In genomic region chr16:30698139-30698815, GRCh38 we compare ENCODE assay signal across 8 cellular contexts. TPM values are rescaled to one million over a fixed set of nuclear protein-coding genes. Genes with fewer than 3 reads are reported as not detected.
DNase-seq lines count a peak whose midpoint lies in the region; ATAC-seq and TF ChIP-seq lines count a peak whose summit lies in the region.

No MANE protein-coding gene starts in this region.

- peak overlapping the region; percentile 97 for H3K4me3 Mint-ChIP-seq in activated T-cell treated with anti-CD3 and anti-CD28 coated beads, Interleukin-2, amount 50 U/mL, for 24 hours

- H3K4me1 ChIP-seq in PC-3 (ENCODE audit: insufficient read depth, low read length), result peaks cover 18% of the 10 kb centered on the region
- no peaks in the 10 kb centered on the region for H3K4me1 ChIP-seq in esophagus (ENCODE audit: control insufficient read depth in 2 of 2, insufficient read depth in 2 of 2, low read length in 1 of 2)
- H3K4me1 ChIP-seq in muscle layer of colon (ENCODE audit: insufficient read depth, low read length), result peaks cover 23% of the 10 kb centered on the region

- H3K9ac ChIP-seq in PC-3 (ENCODE audit: low read length) (peak overlapping the region; percentile 100), muscle layer of colon (ENCODE audit: low read length) (peak overlapping the region; percentile 80)

- intact Hi-C loops in PC-3 (cut with micrococcal nuclease), result loop anchor here (1.0 kb wide), 2 partner anchors 40 to 42 kb away; partner anchors contain the start of gene FBRS

- no peaks in the 10 kb centered on the region for H3K27me3 Mint-ChIP-seq in activated T-cell treated with anti-CD3 and anti-CD28 coated beads, Interleukin-2, amount 50 U/mL, for 24 hours

- CTCF ChIA-PET in PC-3 (lab: Charles Lee), result interaction anchor here (0.6 kb wide), 1 partner anchor 203 kb away, joined by 11 read pairs; no protein-coding TSS in a partner anchor

- no peaks in the 10 kb centered on the region for H3F3A ChIP-seq in PC-3 (ENCODE audit: low read length, unreplicated experiment)

- no peaks in the 10 kb centered on the region for H3K9me3 Mint-ChIP-seq in activated T-cell treated with anti-CD3 and anti-CD28 coated beads, Interleukin-2, amount 50 U/mL, for 24 hours

- WGBS in esophagus, 2 donors, result 0 to 1% methylated on average over 54 to 76 of the region's 76 CpGs

- H3K27ac ChIP-seq in PC-3 (ENCODE audit: low read length) (peak overlapping the region; percentile 99), esophagus (ENCODE audit: low read depth in 2 of 2, low read length in 1 of 2) (peak overlapping the region; percentile 99 to 100), muscle layer of colon (ENCODE audit: low read depth, low read length) (peak overlapping the region; percentile 95)

- peak overlapping the region; percentile 92 for H3K4me3 ChIP-seq in Jurkat, Clone E6-1 (ENCODE audit: low read length)
- H3K4me3 ChIP-seq in PC-3 (ENCODE audit: low read length) (peak overlapping the region; percentile 82), esophagus (ENCODE audit: low read depth in 1 of 2, low read length in 2 of 2) (peak overlapping the region; percentile 80 to 100), muscle layer of colon (ENCODE audit: low read depth in 1 of 2, low read length in 2 of 2) (peak overlapping the region; percentile 76 to 81)

- H3K27ac Mint-ChIP-seq in activated T-cell treated with anti-CD3 and anti-CD28 coated beads, Interleukin-2, amount 50 U/mL, for 24 hours, result peak overlapping the region; percentile 100

- DNase-seq in DMS79 (lab: John Stamatoyannopoulos, UW) (peak; percentile 89), PC-3 (peak; percentile 94)
- peak; percentile 96 for DNase-seq in Jurkat, Clone E6-1 (ENCODE audit: low read depth, low spot score)
- DNase-seq in activated T-cell treated with anti-CD3 and anti-CD28 coated beads, Interleukin-2, amount 50 U/mL, for 24 hours, result peak; percentile 98
- peak; percentile 99 for DNase-seq in stimulated activated CD8-positive, alpha-beta memory T cell treated with anti-CD3 and anti-CD28 coated beads, Interleukin-4, amount 100 ng/mL, for 48 hours

- H3K9me2 ChIP-seq in PC-3 (replicated peaks; ENCODE audit: low read length), result no peaks in the 10 kb centered on the region

- peaks cover 34% of the 10 kb centered on the region for H3K4me1 Mint-ChIP-seq in activated T-cell treated with anti-CD3 and anti-CD28 coated beads, Interleukin-2, amount 50 U/mL, for 24 hours (ENCODE audit: low read depth)

- H3K36me3 ChIP-seq in PC-3 (ENCODE audit: low read depth, low read length) (peaks cover 14% of the 10 kb centered on the region), esophagus (ENCODE audit: control insufficient read depth in 2 of 2, insufficient read depth in 2 of 2, low read length in 1 of 2) (peaks cover 3 to 11% of the 10 kb centered on the region in 2 donors), muscle layer of colon (ENCODE audit: insufficient read depth, low read length) (peaks cover 24% of the 10 kb centered on the region)

- no peak for TF ChIP-seq CTCF in PC-3 (conservative IDR thresholded peaks at IDR 0.05; ENCODE audit: low read depth, low read length)

- POLR2A ChIA-PET in PC-3 (lab: Charles Lee; ENCODE audit: unreplicated experiment), result no interaction called here

- H3K27me3 ChIP-seq in PC-3 (ENCODE audit: low read length) (no peaks in the 10 kb centered on the region), esophagus (ENCODE audit: control insufficient read depth in 1 of 2, insufficient read depth in 2 of 2, low read length in 2 of 2) (no peaks in the 10 kb centered on the region), muscle layer of colon (ENCODE audit: control insufficient read depth in 1 of 2, insufficient read depth in 2 of 2, low read length in 2 of 2) (no peaks in the 10 kb centered on the region)

- peaks cover 37% of the 10 kb centered on the region for H3K79me2 ChIP-seq in PC-3 (ENCODE audit: low read length)

- BruUV-seq in PC-3 (replicated peaks; lab: Mats Ljungman, UMichigan), result no TSS peak

- peak overlapping the region; percentile 94 for H2AFZ ChIP-seq in PC-3 (ENCODE audit: low read length)

- H3K9me3 ChIP-seq in PC-3 (ENCODE audit: low read length), result no peaks in the 10 kb centered on the region
- no peaks in the 10 kb centered on the region for H3K9me3 ChIP-seq in esophagus (ENCODE audit: control insufficient read depth in 2 of 2, insufficient read depth in 1 of 2, low read depth in 1 of 2, low read length in 1 of 2)
- H3K9me3 ChIP-seq in muscle layer of colon (ENCODE audit: low read length), result no peaks in the 10 kb centered on the region

- peaks cover 48% of the 10 kb centered on the region for H3K36me3 Mint-ChIP-seq in activated T-cell treated with anti-CD3 and anti-CD28 coated beads, Interleukin-2, amount 50 U/mL, for 24 hours (ENCODE audit: low read depth)

- H4K20me1 ChIP-seq in PC-3 (ENCODE audit: low read length), result 0 out of 2 replicates have a peak, but pooled peaks cover 7% of the 10 kb centered on the region

- peak; percentile 64 for ATAC-seq in GM21723 (IDR thresholded peaks at IDR 0.05; ENCODE audit: unreplicated experiment)
- ATAC-seq in PC-3, result peak; percentile 68

- H3K4me2 ChIP-seq in PC-3 (ENCODE audit: low read length), result peak overlapping the region; percentile 97

RNA-seq across cellular contexts. Expression of gene SRCAP, which starts 0.7 kb away (rescaled TPM):
- 31.9 TPM for polyA plus RNA-seq in Jurkat, Clone E6-1 (2012; ENCODE audit: insufficient read depth, insufficient read length)
- total RNA-seq in PC-3 (2014; rRNA removed), result 19.0 and 29.6 TPM in 2 replicates
- 10 to 100 TPM in 1 of 2 donors, 1 to 10 TPM in 1; 4.9 to 20.9 TPM for polyA plus RNA-seq in esophagus

RNA-seq across cellular contexts. Expression of gene FBRS, which starts 40.0 kb away (rescaled TPM):
- 38.6 TPM for polyA plus RNA-seq in Jurkat, Clone E6-1 (2012; ENCODE audit: insufficient read depth, insufficient read length)
- 22.2 and 35.0 TPM in 2 replicates for total RNA-seq in PC-3 (2014; rRNA removed)
- 10 to 100 TPM; 43.5 to 84.8 TPM for polyA plus RNA-seq in esophagus

RNA-seq across cellular contexts. Expression of gene PRR14, which starts 47.5 kb away (rescaled TPM):
- polyA plus RNA-seq in Jurkat, Clone E6-1 (2012; ENCODE audit: insufficient read depth, insufficient read length), result 24.5 TPM
- total RNA-seq in PC-3 (2014; rRNA removed), result 9.6 and 14.5 TPM in 2 replicates
- 10 to 100 TPM; 26.8 to 51.8 TPM for polyA plus RNA-seq in esophagus

RNA-seq across cellular contexts. Expression of gene PHKG2, which starts 49.9 kb away (rescaled TPM):
- polyA plus RNA-seq in Jurkat, Clone E6-1 (2012; ENCODE audit: insufficient read depth, insufficient read length), result 43.7 TPM
- total RNA-seq in PC-3 (2014; rRNA removed), result 28.6 and 30.9 TPM in 2 replicates
- polyA plus RNA-seq in esophagus, result 10 to 100 TPM; 23.2 to 34.8 TPM

Comparison
In these comparisons a context has a peak if more than half of its experiments do, and no peak if none do; other contexts are left out.
1. Peak in every context shown above with its lines: DNase-seq, ATAC-seq, H3K4me3 ChIP-seq and H3K27ac ChIP-seq.